ENCODE assay signal across 7 cellular contexts in genomic region chrX:119398587-119398973, GRCh38. TPM values are rescaled to one million over a fixed set of nuclear protein-coding genes. Genes with fewer than 3 reads are reported as not detected.
DNase-seq lines count a peak whose midpoint lies in the region; ATAC-seq, FAIRE-seq and TF ChIP-seq lines count a peak whose summit lies in the region.

No MANE protein-coding gene starts in this region.

- no peaks in the 10 kb centered on the region for H3K9me3 Mint-ChIP-seq in endothelial cell (ENCODE audit: unreplicated experiment)

- H3K4me3 ChIP-seq in neutrophil (ENCODE audit: low read depth in 1 of 2, low read length in 1 of 2): peak overlapping the region; percentile 47 to 59

- H3K27me3 Mint-ChIP-seq in endothelial cell (ENCODE audit: unreplicated experiment): no peaks in the 10 kb centered on the region

- H3K36me3 Mint-ChIP-seq in endothelial cell (ENCODE audit: low read depth, unreplicated experiment): no peaks in the 10 kb centered on the region

- no peaks in the 10 kb centered on the region for H3K9me3 ChIP-seq in neutrophil

- peak overlapping the region; percentile 89 for H3K4me3 Mint-ChIP-seq in endothelial cell (ENCODE audit: unreplicated experiment)

- peak; percentile 8 for ATAC-seq in GM21576 (IDR thresholded peaks at IDR 0.05; ENCODE audit: unreplicated experiment)
- ATAC-seq in GM19324 (IDR thresholded peaks at IDR 0.05; ENCODE audit: low FRiP score, unreplicated experiment): no peak
- no peak for ATAC-seq in GM18870 (IDR thresholded peaks at IDR 0.05; ENCODE audit: unreplicated experiment)

- peaks cover 3% of the 10 kb centered on the region for H3K4me1 Mint-ChIP-seq in endothelial cell (ENCODE audit: unreplicated experiment)

- no peak overlapping the region for H3K27ac ChIP-seq in neutrophil

- H3K27ac Mint-ChIP-seq in endothelial cell (ENCODE audit: unreplicated experiment): no peak overlapping the region

- peaks cover 0 to 4% of the 10 kb centered on the region in 2 experiments for H3K4me1 ChIP-seq in neutrophil (ENCODE audit: control insufficient read depth in 1 of 2, insufficient read depth in 1 of 2, low read depth in 1 of 2, low read length in 1 of 2)

- DNase-seq in NAMALWA (ENCODE audit: low spot score): peak; percentile 44
- DNase-seq in endothelial cell (ENCODE audit: low spot score): no peak
- DNase-seq in RCC 7860 (ENCODE audit: low spot score): no peak

- no peak for FAIRE-seq in RCC 7860 (lab: Jason Lieb, UNC)

- no peaks in the 10 kb centered on the region for H3K36me3 ChIP-seq in neutrophil

- H3K27me3 ChIP-seq in neutrophil: peaks cover 9% of the 10 kb centered on the region

- TF ChIP-seq CTCF in endothelial cell (IDR thresholded peaks at IDR 0.05; ENCODE audit: unreplicated experiment) (no peak), neutrophil (IDR thresholded peaks at IDR 0.05) (no peak)

RNA-seq across cellular contexts. Expression of gene SLC25A43, which starts 0.6 kb away (rescaled TPM):
- 6.5 TPM for total RNA-seq in endothelial cell (ENCODE audit: unreplicated experiment)
